9 cellular contexts compared by ENCODE assay signal in genomic region chr17:47252766-47253512, GRCh38. TPM values are rescaled to one million over a fixed set of nuclear protein-coding genes. Genes with fewer than 3 reads are reported as not detected.
A peak's percentile ranks its signal among the peaks of the same experiment; 100 is the strongest.
DNase-seq lines count a peak whose midpoint lies in the region; ATAC-seq, FAIRE-seq and TF ChIP-seq lines count a peak whose summit lies in the region.
"Had no signal": no experiment of that assay in that cellular context is flagged by ENCODE, and none has a peak within 500 bp of the region (broad histone marks: within the 10 kb centered on the region; RNA-seq: fewer than 3 reads in every experiment).

No MANE protein-coding gene starts in this region.

- no peak overlapping the region for H3K27ac ChIP-seq in SK-N-MC
- H3K27ac ChIP-seq in gastrocnemius medialis, result peak overlapping the region in 3 of 4 donors; percentile 9 to 49 (median 46)

- in situ Hi-C loops in gastrocnemius medialis (cut with MboI; ENCODE audit: low sequenced_read_pairs in 4 of 4), result no loop called here

- H3K36me3 ChIP-seq in SK-N-MC (ENCODE audit: insufficient read depth, low read length) (no peaks in the 10 kb centered on the region), gastrocnemius medialis (no peaks in the 10 kb centered on the region)

- no peak for ATAC-seq in gastrocnemius medialis

- TF ChIP-seq CTCF in fibroblast of the aortic adventitia (IDR thresholded peaks at IDR 0.05; ENCODE audit: insufficient read depth, low read length), result no peak
- TF ChIP-seq CTCF in gastrocnemius medialis (IDR thresholded peaks at IDR 0.05 in 4 of 5, conservative IDR thresholded peaks at IDR 0.05 in 1 of 5), result no peak

- peak; percentile 5 for FAIRE-seq in GM12891 (lab: Jason Lieb, UNC)

- H3K9me3 ChIP-seq in SK-N-MC (ENCODE audit: low read depth, low read length) (no peaks in the 10 kb centered on the region), gastrocnemius medialis (no peaks in the 10 kb centered on the region)

- intact Hi-C loops in gastrocnemius medialis (cut with DNase I; ENCODE audit: low total_unique reads), result loop anchor here (5.0 kb wide), 1 partner anchor 64 kb away; no protein-coding TSS in a partner anchor

- no peak overlapping the region for H3K9ac ChIP-seq in SK-N-MC (ENCODE audit: insufficient read length)

- DNase-seq in GM12891 (ENCODE audit: insufficient read length, low spot score) (no peak), SK-N-MC (ENCODE audit: low read depth, low spot score) (no peak), fibroblast of the aortic adventitia (ENCODE audit: low read depth) (no peak), gastrocnemius medialis (no peak), retina (no peak), NCI-H345 treated with DMSO at 0.1 percent for 48 hours (lab: John Stamatoyannopoulos, UW; ENCODE audit: unreplicated experiment) (no peak), NCI-H187 (lab: John Stamatoyannopoulos, UW) (no peak)
- DNase-seq in stimulated activated CD4-positive, alpha-beta T cell treated with anti-CD3 and anti-CD28 coated beads, Interleukin-4, amount 100 ng/mL, for 4 hours, result no peak
- DNase-seq: NCI-H446 treated with DMSO at 0.1 percent for 48 hours had no signal

- TF ChIP-seq POLR2A in GM12891 (IDR thresholded peaks at IDR 0.05; ENCODE audit: low read depth, low read length), result no peak
- TF ChIP-seq POLR2A in gastrocnemius medialis (IDR thresholded peaks at IDR 0.05), result no peak

- H3K4me3 ChIP-seq in SK-N-MC, result peak overlapping the region; percentile 77
- H3K4me3 ChIP-seq in fibroblast of the aortic adventitia (ENCODE audit: low read depth, low read length), result peak overlapping the region; percentile 77
- H3K4me3 ChIP-seq in gastrocnemius medialis, result peak overlapping the region; percentile 60 to 76 (median 64)

- peaks cover 15 to 23% (median 20%) of the 10 kb centered on the region in 3 donors for H3K27me3 ChIP-seq in gastrocnemius medialis

- H3K4me1 ChIP-seq in gastrocnemius medialis, result peaks cover 3 to 6% of the 10 kb centered on the region in 2 donors

TF ChIP-seq in GM12891, 5 proteins besides CTCF, POLR2A, EP300 and RAD21:
- TF ChIP-seq SPI1 (IDR thresholded peaks at IDR 0.05; ENCODE audit: low read depth, low read length) (peak; percentile 27; the same call in 1 of the 2 replicates), TAF1 (IDR thresholded peaks at IDR 0.05; ENCODE audit: low read depth, low read length) (no peak)

RNA-seq across cellular contexts. Expression of gene ITGB3, which starts 0.7 kb away (rescaled TPM):
- 0.51 TPM for polyA plus RNA-seq in GM12891 (2012; ENCODE audit: low read depth, missing spikeins)
- 5.8 and 22.0 TPM in 2 replicates for total RNA-seq in fibroblast of the aortic adventitia (ENCODE audit: low replicate concordance)
- 1 to 10 TPM in 2 of 4 donors, under 1 TPM in 1, not detected in 1; 0.92 to 6.2 (median 1.9) TPM for total RNA-seq in gastrocnemius medialis

RNA-seq across cellular contexts. Expression of gene MYL4, which starts 43.8 kb away (rescaled TPM):
- 0.12 TPM for polyA plus RNA-seq in GM12891 (2012; ENCODE audit: low read depth, missing spikeins)
- total RNA-seq in fibroblast of the aortic adventitia (ENCODE audit: low replicate concordance) (not detected in 2 replicates), gastrocnemius medialis (under 1 TPM in 1 of 4 donors, not detected in 3; 0.97 TPM)
